Comparison of ENCODE assay signal across 13 cellular contexts in genomic region chr19:6239871-6240676, GRCh38. TPM values are rescaled to one million over a fixed set of nuclear protein-coding genes. Genes with fewer than 3 reads are reported as not detected.
A peak's percentile ranks its signal among the peaks of the same experiment; 100 is the strongest.
DNase-seq lines count a peak whose midpoint lies in the region; ATAC-seq, FAIRE-seq and TF ChIP-seq lines count a peak whose summit lies in the region.
"Had no signal": no experiment of that assay in that cellular context is flagged by ENCODE, and none has a peak within 500 bp of the region (broad histone marks: within the 10 kb centered on the region; RNA-seq: fewer than 3 reads in every experiment).

No MANE protein-coding gene starts in this region.

- CTCF ChIA-PET in H1 (lab: Charles Lee; ENCODE audit: partially characterized antibody): interaction anchor here (0.7 to 2.4 kb wide), 8 partner anchors 8 to 191 kb away, joined by 3 to 7 read pairs (median 3); no protein-coding TSS in a partner anchor

- H3K4me3 ChIP-seq in CD4-positive, CD25-positive, alpha-beta regulatory T cell (ENCODE audit: low read depth, low read length): no peak overlapping the region
- H3K4me3 ChIP-seq in H7 (ENCODE audit: insufficient read depth, low read depth, low read length) (no peak overlapping the region), H1 (ENCODE audit: extremely low read depth in 1 of 4, insufficient read depth in 2 of 4, low read depth in 3 of 4, low read length in 4 of 4) (no peak overlapping the region)

- peak overlapping the region in 2 of 3 donors; percentile 76 to 90 for H3K27ac Mint-ChIP-seq in CD4-positive, CD25-positive, alpha-beta regulatory T cell
- H3K27ac Mint-ChIP-seq in neural crest cell (ENCODE audit: unreplicated experiment): peak overlapping the region; percentile 73

- H2AK5ac ChIP-seq in H1 (ENCODE audit: low read depth, low read length): no peak overlapping the region

- no peak overlapping the region for H4K5ac ChIP-seq in H1 (ENCODE audit: insufficient read length, low read depth, low read length)

- H3K79me2 ChIP-seq in H1 (ENCODE audit: control insufficient read depth in 1 of 2, insufficient read depth in 2 of 2, low read length in 2 of 2): peaks cover 5 to 90% of the 10 kb centered on the region in 2 experiments

- peaks cover 8% of the 10 kb centered on the region for H3K36me3 Mint-ChIP-seq in CD4-positive, CD25-positive, alpha-beta regulatory T cell
- H3K36me3 Mint-ChIP-seq in neural crest cell (ENCODE audit: low read depth): peaks cover 10% of the 10 kb centered on the region
- H3K36me3 Mint-ChIP-seq: natural killer cell had no signal

- no peak for FAIRE-seq in H1 (lab: Jason Lieb, UNC)
- FAIRE-seq: H54 had no signal

- ATAC-seq in CD4-positive, CD25-positive, alpha-beta regulatory T cell (ENCODE audit: low read depth in 2 of 2): no peak
- ATAC-seq: natural killer cell had no signal

- no peak overlapping the region for H4K91ac ChIP-seq in H1 (replicated peaks; ENCODE audit: insufficient read length, low read length)

- H2BK15ac ChIP-seq in H1 (ENCODE audit: low read length): no peak overlapping the region

- no peak overlapping the region for H2AFZ ChIP-seq in H1 (ENCODE audit: low read length)

- no peak for DNase-seq in CD4-positive, CD25-positive, alpha-beta regulatory T cell
- DNase-seq in H7 (peak; percentile 81), H1 (ENCODE audit: low read depth in 1 of 2, low spot score in 2 of 2) (no peak), neural crest cell (ENCODE audit: low read depth, low spot score) (no peak), pons (ENCODE audit: low spot score) (no peak), medulla oblongata (ENCODE audit: extremely low spot score) (no peak), NCI-H128 (lab: John Stamatoyannopoulos, UW; ENCODE audit: unreplicated experiment) (no peak), kidney tubule cell (ENCODE audit: low spot score) (no peak)
- DNase-seq: GDM1, natural killer cell, WERI-Rb-1 had no signal

- TF ChIP-seq CTCF in H1 (IDR thresholded peaks at IDR 0.05; ENCODE audit: control extremely low read depth in 1 of 3, insufficient read depth in 1 of 3, low read depth in 1 of 3, low read length in 3 of 3): no peak
- TF ChIP-seq CTCF in neural crest cell (conservative IDR thresholded peaks at IDR 0.05): no peak

- no peak overlapping the region for H3K18ac ChIP-seq in H1 (ENCODE audit: extremely low read depth, low read length)

- H3K9me3 Mint-ChIP-seq in CD4-positive, CD25-positive, alpha-beta regulatory T cell: no peaks in the 10 kb centered on the region
- no peaks in the 10 kb centered on the region for H3K9me3 Mint-ChIP-seq in neural crest cell
- H3K9me3 Mint-ChIP-seq: CD4-positive, alpha-beta memory T cell; natural killer cell had no signal

- no peak overlapping the region for H3K14ac ChIP-seq in H1 (ENCODE audit: insufficient read length)

- no peak overlapping the region for H3K23ac ChIP-seq in H1 (ENCODE audit: insufficient read length)

- no peak overlapping the region for H3K56ac ChIP-seq in H1 (replicated peaks; ENCODE audit: insufficient read length, low read depth, low read length)

- no peak overlapping the region for H2BK120ac ChIP-seq in H1 (replicated peaks; ENCODE audit: low read depth, low read length)

- no peaks in the 10 kb centered on the region for H3K9me3 ChIP-seq in CD4-positive, CD25-positive, alpha-beta regulatory T cell (ENCODE audit: control insufficient read depth in 2 of 2, low read length in 2 of 2)
- no peaks in the 10 kb centered on the region for H3K9me3 ChIP-seq in H1 (ENCODE audit: insufficient read depth in 2 of 2, low read depth in 1 of 2, low read length in 1 of 2)

- H3K4me2 ChIP-seq in H1 (ENCODE audit: insufficient read depth in 1 of 2, low read depth in 2 of 2, low read length in 2 of 2): no peak overlapping the region

- TF ChIP-seq EP300 in H1 (IDR thresholded peaks at IDR 0.05; ENCODE audit: borderline replicate concordance in 1 of 2, low read depth in 2 of 2, low read length in 2 of 2): no peak

- H3K4ac ChIP-seq in H1 (replicated peaks; ENCODE audit: insufficient read length, low read depth, low read length): no peak overlapping the region

- H3K4me1 Mint-ChIP-seq in CD4-positive, CD25-positive, alpha-beta regulatory T cell: peaks cover 19 to 63% (median 37%) of the 10 kb centered on the region in 4 donors
- peaks cover 56% of the 10 kb centered on the region for H3K4me1 Mint-ChIP-seq in neural crest cell

- H3K27me3 ChIP-seq in CD4-positive, CD25-positive, alpha-beta regulatory T cell (ENCODE audit: control insufficient read depth, insufficient read depth, low read length): no peaks in the 10 kb centered on the region
- no peaks in the 10 kb centered on the region for H3K27me3 ChIP-seq in H7 (ENCODE audit: control insufficient read depth, insufficient read depth, low read length)
- no peaks in the 10 kb centered on the region; a peak in 1 of 7 replicates for H3K27me3 ChIP-seq in H1 (replicated peaks in 1 of 4; ENCODE audit: control insufficient read depth in 3 of 4, extremely low read depth in 1 of 4, insufficient read depth in 3 of 4, low read length in 3 of 4)

- peaks cover 22 to 53% of the 10 kb centered on the region in 2 experiments for H4K20me1 ChIP-seq in H1 (replicated peaks in 1 of 2; ENCODE audit: control insufficient read depth in 1 of 2, insufficient read depth in 2 of 2, low read length in 2 of 2)

- H2BK20ac ChIP-seq in H1 (ENCODE audit: low read length): no peak overlapping the region

- 92% methylated on average over 20 of the region's 24 CpGs; no CpG with 5 or more reads in 1 of the 2 experiments for WGBS in H1 (ENCODE audit: extremely low coverage in 1 of 2, insufficient coverage in 1 of 2, insufficient read length in 1 of 2, insufficient replicate concordance in 2 of 2, low coverage in 1 of 2, low lambda C conversion rate in 2 of 2, missing lambda C conversion rate in 1 of 2), 2 experiments

- POLR2A ChIA-PET in H1 (lab: Charles Lee; ENCODE audit: partially characterized antibody): interaction anchor here (0.8 to 1.4 kb wide), 2 partner anchors 31 to 184 kb away, joined by 3 read pairs; partner anchors contain the start of gene KHSRP

- H3K79me1 ChIP-seq in H1 (ENCODE audit: low read depth, low read length): peaks cover 41% of the 10 kb centered on the region

- no peak overlapping the region for H3K9ac ChIP-seq in H1 (replicated peaks in 1 of 4; ENCODE audit: extremely low read depth in 1 of 4, low read depth in 3 of 4, low read length in 3 of 4)

- no peak for TF ChIP-seq POLR2A in H1 (IDR thresholded peaks at IDR 0.05; ENCODE audit: control extremely low read depth in 1 of 2, low read depth in 2 of 2, low read length in 2 of 2)

- peak overlapping the region; percentile 2 to 62 (median 34) for H3K4me3 Mint-ChIP-seq in CD4-positive, CD25-positive, alpha-beta regulatory T cell
- H3K4me3 Mint-ChIP-seq in neural crest cell: no peak overlapping the region
- H3K4me3 Mint-ChIP-seq: natural killer cell had no signal

- peaks cover 4% of the 10 kb centered on the region; the same call in 1 of the 2 replicates for H3K23me2 ChIP-seq in H1 (ENCODE audit: low read depth, low read length)

- peaks cover 35% of the 10 kb centered on the region for H3K4me1 ChIP-seq in CD4-positive, CD25-positive, alpha-beta regulatory T cell (ENCODE audit: control insufficient read depth, insufficient read depth, low read length, poor library complexity, severe bottlenecking)
- H3K4me1 ChIP-seq in H1 (replicated peaks in 1 of 4; ENCODE audit: control insufficient read depth in 3 of 4, insufficient read depth in 4 of 4, low read length in 3 of 4): peaks cover 0 to 7% (median under 1%) of the 10 kb centered on the region in 4 experiments; a peak in 3 of 7 replicates

- H4K8ac ChIP-seq in H1 (ENCODE audit: extremely low read depth, insufficient read depth, low read length): no peak overlapping the region; the same call in 1 of the 2 replicates

- no peak for TF ChIP-seq RAD21 in H1 (IDR thresholded peaks at IDR 0.05 in 1 of 2, conservative IDR thresholded peaks at IDR 0.05 in 1 of 2; ENCODE audit: low read depth in 2 of 2, low read length in 2 of 2)

- no peak overlapping the region for H2BK5ac ChIP-seq in H1 (ENCODE audit: low read depth, low read length)

- H3K27me3 Mint-ChIP-seq in CD4-positive, CD25-positive, alpha-beta regulatory T cell: no peaks in the 10 kb centered on the region
- H3K27me3 Mint-ChIP-seq in neural crest cell (ENCODE audit: low read depth): no peaks in the 10 kb centered on the region
- H3K27me3 Mint-ChIP-seq: CD4-positive, alpha-beta memory T cell had no signal

- H3K36me3 ChIP-seq in CD4-positive, CD25-positive, alpha-beta regulatory T cell (ENCODE audit: control insufficient read depth, insufficient read depth, low read length): no peaks in the 10 kb centered on the region
- H3K36me3 ChIP-seq in H7 (replicated peaks; ENCODE audit: control insufficient read depth, insufficient read depth, low read length) (no peaks in the 10 kb centered on the region), H1 (ENCODE audit: control insufficient read depth in 2 of 4, insufficient read depth in 4 of 4, low read length in 3 of 4) (no peaks in the 10 kb centered on the region; a peak in 4 of 8 replicates)

- no peak overlapping the region for H2BK12ac ChIP-seq in H1 (ENCODE audit: low read depth, low read length)

- no peak overlapping the region for H3K27ac ChIP-seq in CD4-positive, CD25-positive, alpha-beta regulatory T cell (ENCODE audit: insufficient read depth, low read length, poor library complexity, severe bottlenecking)
- H3K27ac ChIP-seq in H1 (ENCODE audit: low read depth, low read length): no peak overlapping the region
- H3K27ac ChIP-seq: WERI-Rb-1 had no signal

TF ChIP-seq in H1, 55 proteins besides CTCF, POLR2A, EP300 and RAD21:
- TF ChIP-seq MAX (IDR thresholded peaks at IDR 0.05) (peak; percentile 26; the same call in 1 of the 2 replicates), POU5F1 (IDR thresholded peaks at IDR 0.05; ENCODE audit: low read depth, low read length) (no peak)

RNA-seq across cellular contexts. Expression of gene MLLT1, which starts 39.7 kb away (rescaled TPM):
- 35.6 TPM for total RNA-seq in CD4-positive, CD25-positive, alpha-beta regulatory T cell
- under 1 TPM; 0.45 to 0.79 (median 0.58) TPM for polyA plus RNA-seq in CD4-positive, CD25-positive, alpha-beta regulatory T cell
- 16.1 and 17.3 TPM in 2 replicates for total RNA-seq in H7 (2014; rRNA removed; shearing (Covaris generic))
- 42.4 and 45.1 TPM in 2 replicates for total RNA-seq in H1 (2021; fragmentation: NEBNext Ultra II Directional; extraction: Animal tissue kit (Norgen Biotek cat#: 25700))
- 18.8 and 27.7 TPM in 2 replicates for polyA plus RNA-seq in H1 (2011; rRNA removed)
- polyA plus RNA-seq in H1 (2011; cell fraction: cytosol; rRNA removed): 19.7 TPM
- 74.8 TPM for polyA plus RNA-seq in H1 (2011; cell fraction: nucleus; rRNA removed)
- 24.7 to 35.8 TPM (median 32.5 TPM) in 4 replicates for polyA plus RNA-seq in H1 (2012, experiment 1 of 2)
- polyA plus RNA-seq in H1 (2012, experiment 2 of 2): 17.2 TPM
- 22.0 TPM for polyA plus RNA-seq in H1 (2013, experiment 1 of 2)
- 21.5 TPM for polyA plus RNA-seq in H1 (2013, experiment 2 of 2)
- polyA minus RNA-seq in H1 (2011; rRNA and poly(A)+ RNA removed): 7.1 and 12.4 TPM in 2 replicates
- 42.9 TPM for polyA minus RNA-seq in H1 (2011; cell fraction: cytosol; rRNA and poly(A)+ RNA removed)
- polyA minus RNA-seq in H1 (2011; cell fraction: nucleus; rRNA and poly(A)+ RNA removed): 13.2 TPM
- total RNA-seq in neural crest cell: 86.4 and 96.5 TPM in 2 replicates
